ENCODE assay signal across 18 cellular contexts in the genomic region with DNA sequence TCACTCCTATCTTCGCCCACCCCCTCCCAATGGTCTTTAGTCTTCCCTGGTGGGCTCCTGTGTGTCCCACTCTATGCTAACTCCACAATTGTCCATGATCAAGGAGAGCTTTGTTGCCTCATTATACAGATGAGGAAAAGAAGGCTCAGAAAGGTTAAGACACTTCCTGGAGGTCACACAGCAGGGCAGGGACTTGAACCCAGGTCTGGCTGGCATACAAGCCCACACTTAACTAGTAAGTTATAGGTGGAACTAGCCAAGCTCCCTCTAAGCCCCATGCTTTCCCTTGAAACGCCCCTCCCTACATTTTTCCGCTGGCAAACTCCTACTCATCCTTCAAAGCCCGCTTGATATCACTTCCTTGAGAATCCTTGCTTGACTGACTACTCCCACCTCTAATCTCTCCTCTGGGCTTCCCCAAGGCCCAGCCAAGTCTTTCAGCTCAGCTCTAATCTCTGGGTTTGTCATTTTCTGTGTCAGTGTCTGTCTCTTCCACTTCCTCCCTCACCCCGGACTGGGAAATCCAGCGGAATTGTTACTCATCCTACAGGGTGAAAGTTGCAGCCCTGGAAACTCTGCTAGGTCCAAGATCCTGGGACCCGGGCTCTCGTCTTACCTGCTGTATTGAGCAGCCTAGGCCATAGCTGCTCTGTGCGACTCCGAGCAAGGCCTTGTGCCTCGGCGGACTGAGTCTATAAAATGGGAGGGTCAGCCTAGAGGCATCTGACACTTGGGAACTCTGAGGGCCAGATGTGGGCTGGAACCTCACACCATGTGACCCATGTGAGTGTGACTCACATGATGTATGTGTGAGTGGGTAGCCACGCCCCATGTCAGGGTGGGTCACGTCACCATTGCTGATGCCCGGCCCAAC.
A peak's percentile ranks its signal among the peaks of the same experiment; 100 is the strongest.
DNase-seq lines count a peak whose midpoint lies in the region; TF ChIP-seq lines count a peak whose summit lies in the region.
"Had no signal": no experiment of that assay in that cellular context is flagged by ENCODE, and none has a peak within 500 bp of the region (broad histone marks: within the 10 kb centered on the region; RNA-seq: fewer than 3 reads in every experiment).

No MANE protein-coding gene starts in this region.

- no peaks in the 10 kb centered on the region; a peak in 1 of 7 replicates for H3K36me3 Mint-ChIP-seq in H9 (ENCODE audit: insufficient read depth in 1 of 3, low read depth in 3 of 3)

- H2AK5ac ChIP-seq in H9 (ENCODE audit: insufficient read length, low read length), result no peak overlapping the region

- H3K27ac Mint-ChIP-seq in H9, result no peak overlapping the region

- no CpG with 5 or more reads among the region's 15 CpGs for WGBS in H9 (ENCODE audit: extremely low coverage, insufficient read length, low lambda C conversion rate)

- H3K27ac ChIP-seq in H9 (ENCODE audit: insufficient read length, low read depth, low read length) (no peak overlapping the region), RWPE1 (peak overlapping the region; percentile 37)
- H3K27ac ChIP-seq: HL-60, pancreas, uterus had no signal

- H2AFZ ChIP-seq in H9 (ENCODE audit: low read length), result no peak overlapping the region

- H3K4me2 ChIP-seq in H9 (ENCODE audit: insufficient read depth, insufficient read length, low read length), result no peak overlapping the region

- no peak overlapping the region for H3T11ph ChIP-seq in H9 (ENCODE audit: low read length)

- no peak overlapping the region for H3K4me3 ChIP-seq in fibroblast of mammary gland (ENCODE audit: control insufficient read depth, low read depth, low read length)
- H3K4me3 ChIP-seq: lung, pancreas, uterus had no signal

- no peak overlapping the region for H3K4ac ChIP-seq in H9 (ENCODE audit: low read depth, low read length)

- CTCF ChIA-PET in RWPE1 (lab: Yijun Ruan, JAX), result interaction anchor here (0.5 to 0.9 kb wide), 5 partner anchors 64 to 1758 kb away, joined by 3 read pairs; no protein-coding TSS in a partner anchor

- H3K9me3 Mint-ChIP-seq in H9, result no peaks in the 10 kb centered on the region; a peak in 1 of 5 replicates

- H4K5ac ChIP-seq in H9 (ENCODE audit: insufficient read length, low read depth, low read length), result no peak overlapping the region

- TF ChIP-seq CTCF in H9 (conservative IDR thresholded peaks at IDR 0.05) (no peak), RWPE1 (conservative IDR thresholded peaks at IDR 0.05; ENCODE audit: low read depth) (no peak), fibroblast of mammary gland (conservative IDR thresholded peaks at IDR 0.05; ENCODE audit: control insufficient read depth, insufficient read depth, low read depth, low read length) (no peak)

- H2BK5ac ChIP-seq in H9 (ENCODE audit: insufficient read length, low read length), result no peak overlapping the region

- H2BK15ac ChIP-seq in H9 (ENCODE audit: low read depth, low read length), result no peak overlapping the region

- H4K91ac ChIP-seq in H9 (ENCODE audit: insufficient read length, low read depth, low read length), result no peak overlapping the region

- no peak overlapping the region for H3K4me3 Mint-ChIP-seq in H9

- H3K56ac ChIP-seq in H9 (ENCODE audit: insufficient read length, low read depth, low read length), result no peak overlapping the region

- H3K23me2 ChIP-seq in H9 (ENCODE audit: insufficient read length, low read depth, low read length, poor library complexity, severe bottlenecking), result peaks cover 6% of the 10 kb centered on the region

- POLR2A ChIA-PET in RWPE1 (lab: Yijun Ruan, JAX; ENCODE audit: low non-redundant PET), result no interaction called here

- peak; percentile 95 for DNase-seq in A172 (ENCODE audit: low spot score)
- peak; percentile 26 for DNase-seq in H9
- DNase-seq in RWPE1 (ENCODE audit: low spot score), result peak; percentile 89
- DNase-seq in fibroblast of mammary gland (ENCODE audit: low read depth), result peak; percentile 66
- no peak for DNase-seq in mesenteric fat pad (ENCODE audit: low spot score)
- no peak for DNase-seq in 8988T
- no peak for DNase-seq in activated CD4-positive, CD25-positive, alpha-beta regulatory T cell treated with anti-CD3 and anti-CD28 coated beads, Interleukin-2, amount 50 U/mL, for 72 hours
- no peak for DNase-seq in NOMO-1 (lab: John Stamatoyannopoulos, UW; ENCODE audit: unreplicated experiment in 2 of 2)
- DNase-seq: activated CD4-positive, alpha-beta T cell treated with anti-CD3 and anti-CD28 coated beads for 4 hours; activated effector memory CD4-positive, alpha-beta T cell treated with Interleukin-2 at 50 U/mL for 16 hours; AML-193; GDM1; NCI-H1092; NCI-H526; pancreas; uterus had no signal

- H3K79me1 ChIP-seq in H9 (ENCODE audit: insufficient read depth, low read depth, low read length, poor library complexity, severe bottlenecking), result no peaks in the 10 kb centered on the region

- no peaks in the 10 kb centered on the region; the same call in 1 of the 2 replicates for H3K4me1 ChIP-seq in H9 (ENCODE audit: insufficient read depth, low read length)
- H3K4me1 ChIP-seq: uterus had no signal

- H3K79me2 ChIP-seq in H9 (ENCODE audit: insufficient read depth, low read length), result no peaks in the 10 kb centered on the region

- no peak overlapping the region for H3K23ac ChIP-seq in H9 (ENCODE audit: insufficient read length, low read depth, low read length)

- H4K8ac ChIP-seq in H9 (replicated peaks; ENCODE audit: insufficient read length, low read depth, low read length), result no peak overlapping the region

- H3K27me3 Mint-ChIP-seq in H9 (ENCODE audit: low read depth), result peaks cover 38% of the 10 kb centered on the region

- no peaks in the 10 kb centered on the region for H3K27me3 ChIP-seq in H9 (ENCODE audit: insufficient read depth, low read length)
- H3K27me3 ChIP-seq: pancreas, uterus had no signal

- H3K18ac ChIP-seq in H9 (ENCODE audit: insufficient read length, low read depth, low read length), result no peak overlapping the region

- peaks cover 4 to 12% of the 10 kb centered on the region in 2 experiments for H3K4me1 Mint-ChIP-seq in H9

- no peak overlapping the region; the same call in 1 of the 2 replicates for H3K14ac ChIP-seq in H9 (ENCODE audit: insufficient read depth, low read length)

- H4K20me1 ChIP-seq in H9 (ENCODE audit: control insufficient read depth, insufficient read depth, insufficient read length), result no peaks in the 10 kb centered on the region

- no peaks in the 10 kb centered on the region for H3K9me3 ChIP-seq in H9 (ENCODE audit: control insufficient read depth, low read depth, low read length)
- H3K9me3 ChIP-seq: pancreas, uterus had no signal

- no peak overlapping the region for H2BK12ac ChIP-seq in H9 (ENCODE audit: insufficient read length, low read depth, low read length)

- H2BK20ac ChIP-seq in H9 (ENCODE audit: low read depth, low read length, poor library complexity, severe bottlenecking), result no peak overlapping the region

- no peak overlapping the region for H2BK120ac ChIP-seq in H9 (ENCODE audit: low read depth, low read length, poor library complexity, severe bottlenecking)

- no peak overlapping the region for H3K9ac ChIP-seq in H9 (ENCODE audit: extremely low read depth, insufficient read length, low read length)

Comparison
In these comparisons a context has a peak if more than half of its experiments do, and no peak if none do; other contexts are left out.
1. DNase-seq: peak in A172 (single experiment), H9 (single experiment), RWPE1 (single experiment) and fibroblast of mammary gland (single experiment); none in mesenteric fat pad (single experiment), 8988T (single experiment), activated CD4-positive, CD25-positive, alpha-beta regulatory T cell treated with anti-CD3 and anti-CD28 coated beads, Interleukin-2, amount 50 U/mL, for 72 hours (single experiment) and NOMO-1 (0 of 2).